Comparison of ENCODE assay signal across 26 cellular contexts in genomic region chr5:67724412-67725135, GRCh38.
DNase-seq lines count a peak whose midpoint lies in the region; TF ChIP-seq lines count a peak whose summit lies in the region.
"Had no signal": no experiment of that assay in that cellular context is flagged by ENCODE, and none has a peak within 500 bp of the region (broad histone marks: within the 10 kb centered on the region; RNA-seq: fewer than 3 reads in every experiment).

No MANE protein-coding gene starts in this region.

- H3K36me3 ChIP-seq in ascending aorta (no peaks in the 10 kb centered on the region), muscle layer of colon (ENCODE audit: insufficient read depth, low read length) (no peaks in the 10 kb centered on the region), thyroid gland (no peaks in the 10 kb centered on the region)
- H3K36me3 ChIP-seq: adrenal gland, cardiac muscle cell, heart right ventricle, SJSA1, spleen had no signal

- DNase-seq in ascending aorta (ENCODE audit: low spot score in 2 of 2): no peak
- DNase-seq in coronary artery (ENCODE audit: low spot score): no peak
- peak; percentile 43 to 60 for DNase-seq in thyroid gland
- DNase-seq in activated CD4-positive, alpha-beta T cell treated with anti-CD3 and anti-CD28 coated beads for 48 hours: no peak
- DNase-seq in kidney glomerular epithelial cell (lab: John Stamatoyannopoulos, UW): no peak
- DNase-seq in activated CD8-positive, alpha-beta memory T cell treated with anti-CD3 and anti-CD28 coated beads, Interleukin-2, amount 50 U/mL, for 48 hours: no peak
- DNase-seq: activated CD4-positive, alpha-beta T cell treated with anti-CD3 and anti-CD28 coated beads for 1 hour; activated CD8-positive, alpha-beta memory T cell treated with anti-CD3 and anti-CD28 coated beads for 24 hours; activated naive CD4-positive, alpha-beta T cell; activated T-cell treated with anti-CD3 and anti-CD28 coated beads, Interleukin-2, amount 50 U/mL, for 24 hours; heart right ventricle; IMR-90; left colon; naive thymus-derived CD4-positive, alpha-beta T cell; NCI-H1092; NCI-H2029 treated with DMSO at 0.1 percent for 48 hours; NCI-H510A treated with DMSO at 0.1 percent for 48 hours; occipital lobe; spleen; stimulated activated CD4-positive, alpha-beta T cell treated with anti-CD3 and anti-CD28 coated beads, Interleukin-4, amount 100 ng/mL, for 1 hour; T-helper 1 cell; testis had no signal

- H3K9ac ChIP-seq in muscle layer of colon (ENCODE audit: low read length): no peak overlapping the region

- peak in 1 of 2 donors; percentile 31 for TF ChIP-seq POLR2A in thyroid gland (IDR thresholded peaks at IDR 0.05)

- H3K4me1 ChIP-seq in ascending aorta: peaks cover 0 to 5% of the 10 kb centered on the region in 2 donors
- H3K4me1 ChIP-seq in muscle layer of colon (ENCODE audit: insufficient read depth, low read length): peaks cover 10% of the 10 kb centered on the region
- peaks cover 39 to 45% of the 10 kb centered on the region in 2 donors for H3K4me1 ChIP-seq in thyroid gland
- H3K4me1 ChIP-seq: adrenal gland, SJSA1, spleen, testis had no signal

- H3K27me3 ChIP-seq in ascending aorta (no peaks in the 10 kb centered on the region), muscle layer of colon (ENCODE audit: control insufficient read depth in 1 of 2, insufficient read depth in 2 of 2, low read length in 2 of 2) (no peaks in the 10 kb centered on the region), thyroid gland (no peaks in the 10 kb centered on the region)
- H3K27me3 ChIP-seq: adrenal gland, cardiac muscle cell, heart right ventricle, SJSA1, spleen, testis had no signal

- WGBS in thyroid gland, 2 donors: 32% methylated on average over 4 of the region's 4 CpGs

- H3K27ac ChIP-seq in ascending aorta (peak overlapping the region; percentile 44 to 46), coronary artery (peak overlapping the region in 1 of 2 donors; percentile 7), muscle layer of colon (ENCODE audit: low read depth, low read length) (peak overlapping the region; percentile 43), thyroid gland (peak overlapping the region; percentile 68 to 95 (median 72))
- H3K27ac ChIP-seq: adrenal gland, cardiac muscle cell, heart right ventricle, SJSA1, testis had no signal

- TF ChIP-seq CTCF in ascending aorta (IDR thresholded peaks at IDR 0.05) (no peak), coronary artery (IDR thresholded peaks at IDR 0.05) (no peak), thyroid gland (IDR thresholded peaks at IDR 0.05) (no peak)

- H3K9me3 ChIP-seq in ascending aorta: no peaks in the 10 kb centered on the region
- no peaks in the 10 kb centered on the region for H3K9me3 ChIP-seq in muscle layer of colon (ENCODE audit: low read length)
- no peaks in the 10 kb centered on the region for H3K9me3 ChIP-seq in thyroid gland
- H3K9me3 ChIP-seq: adrenal gland, heart right ventricle, spleen, testis had no signal

- intact Hi-C loops in ascending aorta (cut with DNase I): no loop called here
- intact Hi-C loops in thyroid gland (cut with DNase I): no loop called here

- peak overlapping the region in 1 of 2 donors; percentile 32 for H3K4me3 ChIP-seq in ascending aorta
- peak overlapping the region; percentile 10 for H3K4me3 ChIP-seq in coronary artery
- no peak overlapping the region for H3K4me3 ChIP-seq in muscle layer of colon (ENCODE audit: low read depth in 1 of 2, low read length in 2 of 2)
- H3K4me3 ChIP-seq in thyroid gland (replicated peaks in 1 of 3): no peak overlapping the region
- H3K4me3 ChIP-seq: adrenal gland, cardiac muscle cell, heart right ventricle, SJSA1, spleen, testis had no signal

Comparison
In these comparisons a context has a peak if more than half of its experiments do, and no peak if none do; other contexts are left out.
1. DNase-seq: peak in thyroid gland (2 of 2); none in ascending aorta (0 of 2), coronary artery (single experiment), activated CD4-positive, alpha-beta T cell treated with anti-CD3 and anti-CD28 coated beads for 48 hours (single experiment), kidney glomerular epithelial cell (single experiment) and activated CD8-positive, alpha-beta memory T cell treated with anti-CD3 and anti-CD28 coated beads, Interleukin-2, amount 50 U/mL, for 48 hours (single experiment).